In the genomic region with DNA sequence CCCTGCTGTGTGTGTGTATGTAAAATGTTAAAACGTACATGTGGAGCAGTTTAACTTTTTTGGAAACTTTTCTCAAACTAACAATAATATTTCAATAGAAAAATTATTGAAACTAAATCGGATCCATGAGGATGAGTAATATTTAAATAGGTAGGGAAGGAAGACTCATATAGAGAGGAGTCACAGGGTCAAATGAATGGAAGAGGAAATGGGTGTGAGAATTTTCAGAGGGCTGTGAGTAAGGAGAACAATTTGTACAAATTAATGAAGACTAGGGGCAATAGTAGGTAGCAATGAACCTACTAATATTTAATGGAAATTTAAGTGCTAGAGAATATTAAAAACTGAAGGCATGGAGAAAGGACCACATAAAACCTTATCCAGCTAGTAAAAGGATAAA, we compare ENCODE assay signal across 29 cellular contexts.
"Had no signal": no experiment of that assay in that cellular context is flagged by ENCODE, and none has a peak within 500 bp of the region (broad histone marks: within the 10 kb centered on the region; RNA-seq: fewer than 3 reads in every experiment).

No MANE protein-coding gene starts in this region.

- H3K4me1 ChIP-seq: adrenal gland, body of pancreas, esophagus squamous epithelium had no signal

- H3K27ac ChIP-seq: adrenal gland, body of pancreas, coronary artery, dorsolateral prefrontal cortex, epithelial cell of prostate, esophagus squamous epithelium, WERI-Rb-1 had no signal

- DNase-seq: activated B cell treated with CpG ODN at 0.5 μM for 24 hours; activated CD4-positive, alpha-beta memory T cell treated with anti-CD3 and anti-CD28 coated beads for 36 hours; activated CD4-positive, alpha-beta T cell treated with anti-CD3 and anti-CD28 coated beads for 48 hours; activated CD4-positive, alpha-beta T cell treated with anti-CD3 and anti-CD28 coated beads, Interleukin-2, amount 50 U/mL, for 1 hour; activated CD8-positive, alpha-beta memory T cell treated with anti-CD3 and anti-CD28 coated beads, Interleukin-2, amount 10 ng/mL, durations not matched to agents 7 days and 5 days; activated CD8-positive, alpha-beta memory T cell treated with anti-CD3 and anti-CD28 coated beads, Interleukin-2, amount 50 U/mL, for 4 hours; activated CD8-positive, alpha-beta T cell treated with anti-CD3 and anti-CD28 coated beads, Interleukin-2, amount 10 ng/mL, durations not matched to agents 7 days and 5 days; activated effector memory CD4-positive, alpha-beta T cell treated with anti-CD3 and anti-CD28 coated beads, Interleukin-2, amount 50 U/mL, for 16 hours; activated naive CD4-positive, alpha-beta T cell treated with anti-CD3 and anti-CD28 coated beads for 36 hours; activated naive CD8-positive, alpha-beta T cell treated with anti-CD3 and anti-CD28 coated beads for 36 hours; activated naive CD8-positive, alpha-beta T cell treated with anti-CD3 and anti-CD28 coated beads, Interleukin-2, amount 50 U/mL, for 24 hours; activated T-cell treated with anti-CD3 and anti-CD28 coated beads, Interleukin-2, amount 50 U/mL, for 1 hour; activated T-cell treated with anti-CD3 and anti-CD28 coated beads, Interleukin-2, amount 50 U/mL, for 48 hours; adrenal gland; amygdala; aorta; body of pancreas; dorsolateral prefrontal cortex; effector memory CD4-positive, alpha-beta T cell; endodermal cell; esophagus squamous epithelium; head of caudate nucleus; hippocampal formation; T-helper 17 cell; T1000; WERI-Rb-1 had no signal

- H3K9me3 ChIP-seq: adrenal gland, esophagus squamous epithelium had no signal

- H3K36me3 ChIP-seq: adrenal gland, esophagus squamous epithelium, WERI-Rb-1 had no signal

- H3K27me3 ChIP-seq: adrenal gland, body of pancreas, dorsolateral prefrontal cortex, esophagus squamous epithelium had no signal

- H3K4me3 ChIP-seq: adrenal gland, body of pancreas, coronary artery, dorsolateral prefrontal cortex, esophagus squamous epithelium had no signal

- ATAC-seq: activated CD4-positive, CD25-positive, alpha-beta regulatory T cell treated with anti-CD3 and anti-CD28 coated beads, Interleukin-2, amount 50 U/mL, for 24 hours; activated CD8-positive, alpha-beta memory T cell treated with anti-CD3 and anti-CD28 coated beads, Interleukin-2, amount 10 ng/mL, durations not matched to agents 7 days and 5 days; activated CD8-positive, alpha-beta T cell treated with anti-CD3 and anti-CD28 coated beads, Interleukin-2, amount 10 ng/mL, durations not matched to agents 7 days and 5 days; activated naive CD8-positive, alpha-beta T cell treated with anti-CD3 and anti-CD28 coated beads, Interleukin-2, amount 50 U/mL, for 24 hours; body of pancreas; T-helper 17 cell had no signal
